Comparison of ENCODE assay signal across 21 cellular contexts in genomic region chr5:171794470-171794869, GRCh38.
A peak's percentile ranks its signal among the peaks of the same experiment; 100 is the strongest.
DNase-seq lines count a peak whose midpoint lies in the region; ATAC-seq lines count a peak whose summit lies in the region.
"Had no signal": no experiment of that assay in that cellular context is flagged by ENCODE, and none has a peak within 500 bp of the region (broad histone marks: within the 10 kb centered on the region; RNA-seq: fewer than 3 reads in every experiment).

No MANE protein-coding gene starts in this region.

- peak; percentile 19 for ATAC-seq in stimulated activated effector memory CD8-positive, alpha-beta T cell treated with anti-CD3 and anti-CD28 coated beads, Interleukin-12 subunit alpha, Interleukin-12 subunit beta, amount 100 ng/mL, for 72 hours
- ATAC-seq in GM21723 (IDR thresholded peaks at IDR 0.05; ENCODE audit: unreplicated experiment) = no peak
- ATAC-seq: A549; CD8-positive, alpha-beta T cell had no signal

- H4K20me1 ChIP-seq in BLaER1 = no peaks in the 10 kb centered on the region

- H3K4me2 ChIP-seq in BLaER1 = peak overlapping the region; percentile 10; the same call in 1 of the 2 replicates
- H3K4me2 ChIP-seq: A549 had no signal

- no peaks in the 10 kb centered on the region for H3K9me3 Mint-ChIP-seq in stimulated activated effector memory CD8-positive, alpha-beta T cell treated with anti-CD3 and anti-CD28 coated beads, Interleukin-12 subunit alpha, Interleukin-12 subunit beta, amount 100 ng/mL, for 72 hours
- H3K9me3 Mint-ChIP-seq: CD8-positive, alpha-beta T cell had no signal

- no peak overlapping the region for H3K4me3 Mint-ChIP-seq in stimulated activated effector memory CD8-positive, alpha-beta T cell treated with anti-CD3 and anti-CD28 coated beads, Interleukin-12 subunit alpha, Interleukin-12 subunit beta, amount 100 ng/mL, for 72 hours
- H3K4me3 Mint-ChIP-seq: CD4-positive, CD25-positive, alpha-beta regulatory T cell; CD8-positive, alpha-beta T cell had no signal

- H3K36me3 ChIP-seq in BLaER1 = no peaks in the 10 kb centered on the region
- H3K36me3 ChIP-seq: BE2C had no signal

- no peak overlapping the region for H3K27ac ChIP-seq in BLaER1
- H3K27ac ChIP-seq: A549, C4-2B had no signal

- DNase-seq in CMK (ENCODE audit: low read depth) (peak; percentile 4), KBM-7 (peak; percentile 12), cerebellar cortex (ENCODE audit: low spot score) (no peak), amniotic stem cell (lab: John Stamatoyannopoulos, UW) (no peak)
- DNase-seq in stimulated activated effector memory CD8-positive, alpha-beta T cell treated with anti-CD3 and anti-CD28 coated beads, Interleukin-12 subunit alpha, Interleukin-12 subunit beta, amount 100 ng/mL, for 72 hours (ENCODE audit: low spot score in 2 of 2) = no peak
- DNase-seq: 8988T; ACHN; AML-193; BE2C; CD4-positive, CD25-positive, alpha-beta regulatory T cell; CD8-positive, alpha-beta T cell; DMS 273 treated with DMSO at 0.1 percent for 48 hours; DMS79; EL; GF-D8; H7; HCEC 1CT had no signal

- H3K4me3 ChIP-seq in BLaER1 = no peak overlapping the region
- H3K4me3 ChIP-seq: A549 had no signal

- H3K27ac Mint-ChIP-seq in stimulated activated effector memory CD8-positive, alpha-beta T cell treated with anti-CD3 and anti-CD28 coated beads, Interleukin-12 subunit alpha, Interleukin-12 subunit beta, amount 100 ng/mL, for 72 hours = no peak overlapping the region
- H3K27ac Mint-ChIP-seq: CD4-positive, CD25-positive, alpha-beta regulatory T cell; CD8-positive, alpha-beta T cell had no signal

- H3K36me3 Mint-ChIP-seq in stimulated activated effector memory CD8-positive, alpha-beta T cell treated with anti-CD3 and anti-CD28 coated beads, Interleukin-12 subunit alpha, Interleukin-12 subunit beta, amount 100 ng/mL, for 72 hours = no peaks in the 10 kb centered on the region
- H3K36me3 Mint-ChIP-seq: CD4-positive, CD25-positive, alpha-beta regulatory T cell; CD8-positive, alpha-beta T cell had no signal

- in situ Hi-C loops in KBM-7 (cut with MboI; ENCODE audit: low pct_unique_long_range_greater_than_20kb, low sequenced_read_pairs) = no loop called here

- H3K4me1 ChIP-seq in BLaER1 = peaks cover 7% of the 10 kb centered on the region
- H3K4me1 ChIP-seq: A549, BE2C had no signal

- no peak overlapping the region for H3K9ac ChIP-seq in BLaER1

- H3K27me3 ChIP-seq in BLaER1 = no peaks in the 10 kb centered on the region

- H3K4me1 Mint-ChIP-seq in stimulated activated effector memory CD8-positive, alpha-beta T cell treated with anti-CD3 and anti-CD28 coated beads, Interleukin-12 subunit alpha, Interleukin-12 subunit beta, amount 100 ng/mL, for 72 hours = no peaks in the 10 kb centered on the region
- H3K4me1 Mint-ChIP-seq: CD4-positive, CD25-positive, alpha-beta regulatory T cell had no signal

- H3K9me3 ChIP-seq in BLaER1 = no peaks in the 10 kb centered on the region
- H3K9me3 ChIP-seq: A549, BE2C had no signal

Comparison
In these comparisons a context has a peak if more than half of its experiments do, and no peak if none do; other contexts are left out.
1. DNase-seq: peak in CMK (single experiment) and KBM-7 (single experiment); none in stimulated activated effector memory CD8-positive, alpha-beta T cell treated with anti-CD3 and anti-CD28 coated beads, Interleukin-12 subunit alpha, Interleukin-12 subunit beta, amount 100 ng/mL, for 72 hours (0 of 2), cerebellar cortex (single experiment) and amniotic stem cell (single experiment).